ENCODE assay signal across 26 cellular contexts in genomic region chr15:68317281-68318007, GRCh38. TPM values are rescaled to one million over a fixed set of nuclear protein-coding genes. Genes with fewer than 3 reads are reported as not detected.
DNase-seq lines count a peak whose midpoint lies in the region; ATAC-seq and TF ChIP-seq lines count a peak whose summit lies in the region.
"Had no signal": no experiment of that assay in that cellular context is flagged by ENCODE, and none has a peak within 500 bp of the region (broad histone marks: within the 10 kb centered on the region; RNA-seq: fewer than 3 reads in every experiment).

No MANE protein-coding gene starts in this region.

- no peaks in the 10 kb centered on the region for H3K36me3 ChIP-seq in upper lobe of right lung
- H3K36me3 ChIP-seq: cardiac muscle cell had no signal

- no peaks in the 10 kb centered on the region for H3K36me3 Mint-ChIP-seq in activated CD8-positive, alpha-beta memory T cell treated with anti-CD3 and anti-CD28 coated beads, Interleukin-2, amount 10 ng/mL, durations not matched to agents 7 days and 5 days
- H3K36me3 Mint-ChIP-seq in chondrocyte (ENCODE audit: low read depth) (peaks cover 63% of the 10 kb centered on the region), neural crest cell (ENCODE audit: low read depth) (no peaks in the 10 kb centered on the region)
- no peaks in the 10 kb centered on the region for H3K36me3 Mint-ChIP-seq in stimulated activated memory B cell treated with anti-CD40 and anti-IgM and Interleukin-4, amounts not matched to agents 10 μg/mL and 1 μg/mL and 100 μg/mL, for 72 hours
- H3K36me3 Mint-ChIP-seq: activated naive CD4-positive, alpha-beta T cell treated with anti-CD3 and anti-CD28 coated beads, Interleukin-2, amount 50 U/mL, for 24 hours; CD4-positive, alpha-beta memory T cell had no signal

- ATAC-seq in activated CD8-positive, alpha-beta memory T cell treated with anti-CD3 and anti-CD28 coated beads, Interleukin-2, amount 10 ng/mL, durations not matched to agents 7 days and 5 days: no peak
- no peak for ATAC-seq in upper lobe of right lung
- ATAC-seq in stimulated activated memory B cell treated with anti-CD40 and anti-IgM and Interleukin-4, amounts not matched to agents 10 μg/mL and 1 μg/mL and 100 μg/mL, for 72 hours: no peak
- ATAC-seq: GM12878 had no signal

- no peak overlapping the region for H3K27ac Mint-ChIP-seq in activated CD8-positive, alpha-beta memory T cell treated with anti-CD3 and anti-CD28 coated beads, Interleukin-2, amount 10 ng/mL, durations not matched to agents 7 days and 5 days
- H3K27ac Mint-ChIP-seq in chondrocyte (ENCODE audit: unreplicated experiment) (peak overlapping the region; percentile 91), neural crest cell (ENCODE audit: unreplicated experiment) (peak overlapping the region; percentile 90)
- no peak overlapping the region for H3K27ac Mint-ChIP-seq in stimulated activated memory B cell treated with anti-CD40 and anti-IgM and Interleukin-4, amounts not matched to agents 10 μg/mL and 1 μg/mL and 100 μg/mL, for 72 hours
- H3K27ac Mint-ChIP-seq: activated CD4-positive, alpha-beta T cell treated with anti-CD3 and anti-CD28 coated beads, Interleukin-2, amount 10 ng/mL, durations not matched to agents 24 days and 14 days; activated naive CD4-positive, alpha-beta T cell treated with anti-CD3 and anti-CD28 coated beads, Interleukin-2, amount 50 U/mL, for 24 hours; CD4-positive, alpha-beta memory T cell; dendritic cell treated with granulocyte-macrophage colony-stimulating factor and Interleukin-4, amounts not matched to agents 40 ng/mL and 50 ng/mL, for 4 days had no signal

- no peaks in the 10 kb centered on the region for H3K4me1 Mint-ChIP-seq in activated CD8-positive, alpha-beta memory T cell treated with anti-CD3 and anti-CD28 coated beads, Interleukin-2, amount 10 ng/mL, durations not matched to agents 7 days and 5 days
- H3K4me1 Mint-ChIP-seq in chondrocyte (ENCODE audit: low read depth) (peaks cover 72% of the 10 kb centered on the region), neural crest cell (peaks cover 22% of the 10 kb centered on the region)
- no peaks in the 10 kb centered on the region for H3K4me1 Mint-ChIP-seq in stimulated activated memory B cell treated with anti-CD40 and anti-IgM and Interleukin-4, amounts not matched to agents 10 μg/mL and 1 μg/mL and 100 μg/mL, for 72 hours
- H3K4me1 Mint-ChIP-seq: activated CD4-positive, alpha-beta T cell treated with anti-CD3 and anti-CD28 coated beads, Interleukin-2, amount 10 ng/mL, durations not matched to agents 24 days and 14 days; activated naive CD4-positive, alpha-beta T cell treated with anti-CD3 and anti-CD28 coated beads, Interleukin-2, amount 50 U/mL, for 24 hours; CD4-positive, alpha-beta memory T cell had no signal

- H3K27ac ChIP-seq in upper lobe of right lung: no peak overlapping the region
- H3K27ac ChIP-seq: cardiac muscle cell, hepatocyte, HL-60, PC-9 had no signal

- H3K27me3 ChIP-seq in upper lobe of right lung: no peaks in the 10 kb centered on the region
- H3K27me3 ChIP-seq: cardiac muscle cell, hepatocyte had no signal

- DNase-seq in activated CD8-positive, alpha-beta memory T cell treated with anti-CD3 and anti-CD28 coated beads, Interleukin-2, amount 50 U/mL, for 4 hours: peak; percentile 7
- no peak for DNase-seq in activated CD8-positive, alpha-beta memory T cell treated with anti-CD3 and anti-CD28 coated beads, Interleukin-2, amount 10 ng/mL, durations not matched to agents 7 days and 5 days
- DNase-seq in chondrocyte (ENCODE audit: low spot score): no peak
- no peak for DNase-seq in neural crest cell (ENCODE audit: low read depth, low spot score)
- peak; percentile 56 for DNase-seq in upper lobe of right lung
- DNase-seq in NCI-H345 (lab: John Stamatoyannopoulos, UW): no peak
- DNase-seq in NCI-H1436 treated with DMSO at 0.1 percent for 48 hours (lab: John Stamatoyannopoulos, UW): no peak
- DNase-seq: activated CD4-positive, alpha-beta T cell treated with anti-CD3 and anti-CD28 coated beads, Interleukin-2, amount 10 ng/mL, durations not matched to agents 24 days and 14 days; AML-193; anterior cingulate cortex; CD4-positive, alpha-beta memory T cell; mesendoderm; MV-4-11; NCI-H187; NCI-H2171 treated with DMSO at 0.1 percent for 48 hours; NK-92 treated with Interleukin-12 subunit alpha and Interleukin-12 subunit beta, amount 100 ng/mL, for 24 hours; PC-9; SHP77; stimulated activated CD4-positive, alpha-beta T cell treated with anti-CD3 and anti-CD28 coated beads, Interleukin-4, amount 100 ng/mL, for 1 hour had no signal

- CTCF ChIA-PET in activated CD8-positive, alpha-beta memory T cell treated with anti-CD3 and anti-CD28 coated beads, Interleukin-2, amount 10 ng/mL, durations not matched to agents 7 days and 5 days (lab: Charles Lee): no interaction called here

- TF ChIP-seq CTCF in chondrocyte (IDR thresholded peaks at IDR 0.05) (no peak), neural crest cell (conservative IDR thresholded peaks at IDR 0.05) (no peak), upper lobe of right lung (IDR thresholded peaks at IDR 0.05) (no peak)

- H3K4me3 ChIP-seq in upper lobe of right lung: no peak overlapping the region
- H3K4me3 ChIP-seq: cardiac muscle cell, GM12878, hepatocyte, PC-9 had no signal

- no peaks in the 10 kb centered on the region for H3K9me3 Mint-ChIP-seq in activated CD8-positive, alpha-beta memory T cell treated with anti-CD3 and anti-CD28 coated beads, Interleukin-2, amount 10 ng/mL, durations not matched to agents 7 days and 5 days (ENCODE audit: low read depth)
- H3K9me3 Mint-ChIP-seq in chondrocyte (ENCODE audit: low read depth) (no peaks in the 10 kb centered on the region), neural crest cell (no peaks in the 10 kb centered on the region)
- H3K9me3 Mint-ChIP-seq in stimulated activated memory B cell treated with anti-CD40 and anti-IgM and Interleukin-4, amounts not matched to agents 10 μg/mL and 1 μg/mL and 100 μg/mL, for 72 hours: no peaks in the 10 kb centered on the region
- H3K9me3 Mint-ChIP-seq: activated CD4-positive, alpha-beta T cell treated with anti-CD3 and anti-CD28 coated beads, Interleukin-2, amount 10 ng/mL, durations not matched to agents 24 days and 14 days; activated naive CD4-positive, alpha-beta T cell treated with anti-CD3 and anti-CD28 coated beads, Interleukin-2, amount 50 U/mL, for 24 hours; dendritic cell treated with granulocyte-macrophage colony-stimulating factor and Interleukin-4, amounts not matched to agents 40 ng/mL and 50 ng/mL, for 4 days had no signal

- no peaks in the 10 kb centered on the region for H3K4me1 ChIP-seq in upper lobe of right lung

- H3K27me3 Mint-ChIP-seq in activated CD8-positive, alpha-beta memory T cell treated with anti-CD3 and anti-CD28 coated beads, Interleukin-2, amount 10 ng/mL, durations not matched to agents 7 days and 5 days: peaks cover 7% of the 10 kb centered on the region
- H3K27me3 Mint-ChIP-seq in chondrocyte (ENCODE audit: low read depth) (no peaks in the 10 kb centered on the region), neural crest cell (ENCODE audit: low read depth) (no peaks in the 10 kb centered on the region)
- peaks cover 55% of the 10 kb centered on the region for H3K27me3 Mint-ChIP-seq in stimulated activated memory B cell treated with anti-CD40 and anti-IgM and Interleukin-4, amounts not matched to agents 10 μg/mL and 1 μg/mL and 100 μg/mL, for 72 hours
- H3K27me3 Mint-ChIP-seq: activated naive CD4-positive, alpha-beta T cell treated with anti-CD3 and anti-CD28 coated beads, Interleukin-2, amount 50 U/mL, for 24 hours had no signal

- no peak overlapping the region for H3K4me3 Mint-ChIP-seq in activated CD8-positive, alpha-beta memory T cell treated with anti-CD3 and anti-CD28 coated beads, Interleukin-2, amount 10 ng/mL, durations not matched to agents 7 days and 5 days
- no peak overlapping the region for H3K4me3 Mint-ChIP-seq in chondrocyte (ENCODE audit: unreplicated experiment)
- H3K4me3 Mint-ChIP-seq in neural crest cell: no peak overlapping the region
- H3K4me3 Mint-ChIP-seq in stimulated activated memory B cell treated with anti-CD40 and anti-IgM and Interleukin-4, amounts not matched to agents 10 μg/mL and 1 μg/mL and 100 μg/mL, for 72 hours: no peak overlapping the region
- H3K4me3 Mint-ChIP-seq: activated CD4-positive, alpha-beta T cell treated with anti-CD3 and anti-CD28 coated beads, Interleukin-2, amount 10 ng/mL, durations not matched to agents 24 days and 14 days; activated naive CD4-positive, alpha-beta T cell treated with anti-CD3 and anti-CD28 coated beads, Interleukin-2, amount 50 U/mL, for 24 hours; CD4-positive, alpha-beta memory T cell; dendritic cell treated with granulocyte-macrophage colony-stimulating factor and Interleukin-4, amounts not matched to agents 40 ng/mL and 50 ng/mL, for 4 days had no signal

- no peaks in the 10 kb centered on the region for H3K9me3 ChIP-seq in upper lobe of right lung

- intact Hi-C loops in upper lobe of right lung (cut with DNase I): no loop called here

RNA-seq across cellular contexts. Expression of gene FEM1B, which starts 39.9 kb away (rescaled TPM):
- 10 to 100 TPM; 48.3 to 50.1 TPM for total RNA-seq in activated CD8-positive, alpha-beta memory T cell treated with anti-CD3 and anti-CD28 coated beads, Interleukin-2, amount 10 ng/mL, durations not matched to agents 7 days and 5 days
- total RNA-seq in chondrocyte: 46.0 to 52.7 TPM (median 49.1 TPM) in 3 replicates
- total RNA-seq in neural crest cell: 61.4 and 67.0 TPM in 2 replicates
- total RNA-seq in upper lobe of right lung: 42.3 TPM

Comparison
In these comparisons a context has a peak if more than half of its experiments do, and no peak if none do; other contexts are left out.
1. DNase-seq: peak in activated CD8-positive, alpha-beta memory T cell treated with anti-CD3 and anti-CD28 coated beads, Interleukin-2, amount 50 U/mL, for 4 hours (single experiment) and upper lobe of right lung (single experiment); none in activated CD8-positive, alpha-beta memory T cell treated with anti-CD3 and anti-CD28 coated beads, Interleukin-2, amount 10 ng/mL, durations not matched to agents 7 days and 5 days (single experiment), chondrocyte (single experiment), neural crest cell (single experiment), NCI-H345 (single experiment) and NCI-H1436 treated with DMSO at 0.1 percent for 48 hours (single experiment).
2. H3K27ac Mint-ChIP-seq: peak in chondrocyte (single experiment) and neural crest cell (single experiment); none in activated CD8-positive, alpha-beta memory T cell treated with anti-CD3 and anti-CD28 coated beads, Interleukin-2, amount 10 ng/mL, durations not matched to agents 7 days and 5 days (single experiment) and stimulated activated memory B cell treated with anti-CD40 and anti-IgM and Interleukin-4, amounts not matched to agents 10 μg/mL and 1 μg/mL and 100 μg/mL, for 72 hours (single experiment).